Comparison of ENCODE assay signal across 1 cellular context in the genomic region with DNA sequence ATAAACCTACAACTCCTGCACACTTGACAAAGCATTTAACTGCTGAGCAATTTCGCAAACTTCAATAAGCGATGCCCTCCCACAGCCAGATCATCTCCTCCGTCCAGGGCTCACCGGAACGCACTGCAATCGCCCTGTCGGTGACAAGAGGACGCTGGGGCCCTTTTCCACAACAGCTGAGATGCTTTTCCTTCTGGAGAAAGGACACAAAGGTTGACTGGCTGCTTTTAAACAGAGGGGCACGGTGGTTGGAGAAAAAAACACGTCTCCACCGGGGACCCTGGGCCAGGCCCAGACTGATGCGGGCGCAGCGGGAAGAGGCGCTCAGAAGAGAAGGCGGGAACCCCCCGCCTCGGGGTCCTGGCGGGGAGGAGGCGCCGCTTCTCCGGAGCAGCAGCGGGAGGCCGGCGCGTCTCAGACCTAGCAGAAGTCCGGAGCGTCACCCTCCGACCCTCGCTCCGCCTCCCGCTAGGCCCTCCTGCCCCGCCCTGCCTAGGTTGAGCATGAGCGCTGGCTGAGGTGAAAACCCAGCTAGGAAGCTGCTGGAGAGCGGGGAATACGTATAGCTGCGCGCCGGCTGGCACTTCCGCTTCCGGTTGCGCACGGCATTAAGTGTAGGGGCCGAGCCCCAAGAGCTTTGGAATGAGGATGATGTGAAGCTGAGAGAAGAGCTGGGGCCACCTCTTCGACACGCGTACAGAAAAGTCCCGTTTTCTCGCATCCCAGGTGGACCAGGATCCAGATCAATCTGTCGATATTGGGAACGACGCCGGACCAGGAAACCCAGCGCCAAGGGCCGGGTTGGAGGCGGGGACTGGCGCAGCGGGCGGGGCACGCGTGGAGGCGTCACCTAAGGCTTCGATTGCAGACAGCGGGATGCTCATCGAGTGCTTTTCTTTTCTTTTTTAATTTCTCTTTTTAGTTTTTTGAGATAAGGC.
TF ChIP-seq lines count a peak whose summit lies in the region.

A gene (minus strand): TSS at position 564 of the 938 bp plus-strand sequence. CDS start 3,788 bp downstream, outside the sequence.

TF ChIP-seq in HepG2, 621 proteins besides CTCF, POLR2A, EP300 and RAD21 (continued from another document):
- TF ChIP-seq, protein P1, sequence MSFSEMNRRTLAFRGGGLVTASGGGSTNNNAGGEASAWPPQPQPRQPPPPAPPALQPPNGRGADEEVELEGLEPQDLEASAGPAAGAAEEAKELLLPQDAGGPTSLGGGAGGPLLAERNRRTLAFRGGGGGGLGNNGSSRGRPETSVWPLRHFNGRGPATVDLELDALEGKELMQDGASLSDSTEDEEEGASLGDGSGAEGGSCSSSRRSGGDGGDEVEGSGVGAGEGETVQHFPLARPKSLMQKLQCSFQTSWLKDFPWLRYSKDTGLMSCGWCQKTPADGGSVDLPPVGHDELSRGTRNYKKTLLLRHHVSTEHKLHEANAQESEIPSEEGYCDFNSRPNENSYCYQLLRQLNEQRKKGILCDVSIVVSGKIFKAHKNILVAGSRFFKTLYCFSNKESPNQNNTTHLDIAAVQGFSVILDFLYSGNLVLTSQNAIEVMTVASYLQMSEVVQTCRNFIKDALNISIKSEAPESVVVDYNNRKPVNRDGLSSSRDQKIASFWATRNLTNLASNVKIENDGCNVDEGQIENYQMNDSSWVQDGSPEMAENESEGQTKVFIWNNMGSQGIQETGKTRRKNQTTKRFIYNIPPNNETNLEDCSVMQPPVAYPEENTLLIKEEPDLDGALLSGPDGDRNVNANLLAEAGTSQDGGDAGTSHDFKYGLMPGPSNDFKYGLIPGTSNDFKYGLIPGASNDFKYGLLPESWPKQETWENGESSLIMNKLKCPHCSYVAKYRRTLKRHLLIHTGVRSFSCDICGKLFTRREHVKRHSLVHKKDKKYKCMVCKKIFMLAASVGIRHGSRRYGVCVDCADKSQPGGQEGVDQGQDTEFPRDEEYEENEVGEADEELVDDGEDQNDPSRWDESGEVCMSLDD (CRISPR knock-in tag; IDR thresholded peaks at IDR 0.05; ENCODE audit: borderline replicate concordance), result no peak
- TF ChIP-seq PTBP1 (IDR thresholded peaks at IDR 0.05; ENCODE audit: low read depth, low read length, poor library complexity, severe bottlenecking) (no peak), ATF7-NPFF (CRISPR knock-in tag; IDR thresholded peaks at IDR 0.05; ENCODE audit: low read depth) (0 out of 2 replicates have a peak, but pooled peaks have one; percentile 41), ONECUT2 (CRISPR knock-in tag; IDR thresholded peaks at IDR 0.05) (no peak), YY1 (IDR thresholded peaks at IDR 0.05; ENCODE audit: insufficient read depth, insufficient replicate concordance, low read depth, low read length) (peak; percentile 73), HDAC6 (IDR thresholded peaks at IDR 0.05; ENCODE audit: low read depth, low read length) (no peak), MEIS1 (CRISPR knock-in tag; IDR thresholded peaks at IDR 0.05; ENCODE audit: borderline replicate concordance) (no peak), ZNF552 (CRISPR knock-in tag; IDR thresholded peaks at IDR 0.05; ENCODE audit: borderline replicate concordance) (no peak), ZNF335 (CRISPR knock-in tag; IDR thresholded peaks at IDR 0.05) (peak; percentile 90), ZNF350 (CRISPR knock-in tag; IDR thresholded peaks at IDR 0.05; ENCODE audit: borderline replicate concordance, low read depth) (peak; percentile 93), ZNF234 (CRISPR knock-in tag; conservative IDR thresholded peaks at IDR 0.05) (no peak), ZNF232 (CRISPR knock-in tag; IDR thresholded peaks at IDR 0.05; ENCODE audit: borderline replicate concordance) (no peak), SAP130 (CRISPR knock-in tag; IDR thresholded peaks at IDR 0.05; ENCODE audit: low read depth) (peak; percentile 96), ZNF367 (CRISPR knock-in tag; IDR thresholded peaks at IDR 0.05; ENCODE audit: borderline replicate concordance) (no peak), ZNF737 (CRISPR knock-in tag; IDR thresholded peaks at IDR 0.05; ENCODE audit: borderline replicate concordance) (no peak), SRSF9 (IDR thresholded peaks at IDR 0.05; ENCODE audit: borderline replicate concordance, insufficient read depth, low read depth, low read length, poor library complexity, severe bottlenecking) (no peak), XBP1 (CRISPR knock-in tag; IDR thresholded peaks at IDR 0.05) (no peak), ATF1 (CRISPR knock-in tag; IDR thresholded peaks at IDR 0.05) (peak; percentile 85), ZNF20 (CRISPR knock-in tag; IDR thresholded peaks at IDR 0.05) (no peak; the same call in 1 of the 2 replicates), TAF15 (IDR thresholded peaks at IDR 0.05; ENCODE audit: low read depth, low read length, poor library complexity, severe bottlenecking) (no peak), ZNF569 (CRISPR knock-in tag; IDR thresholded peaks at IDR 0.05; ENCODE audit: borderline replicate concordance) (no peak), GATAD1 (CRISPR knock-in tag; IDR thresholded peaks at IDR 0.05) (peak; percentile 97), SNRNP70 (IDR thresholded peaks at IDR 0.05; ENCODE audit: low read depth, low read length) (no peak), ARNT2 (CRISPR knock-in tag; IDR thresholded peaks at IDR 0.05; ENCODE audit: low read depth) (0 out of 2 replicates have a peak, but pooled peaks have one; percentile 24), AKAP8 (CRISPR knock-in tag; IDR thresholded peaks at IDR 0.05) (no peak), PRMT3 (CRISPR knock-in tag; IDR thresholded peaks at IDR 0.05; ENCODE audit: borderline replicate concordance, low read depth) (no peak), ZFP36L1 (CRISPR knock-in tag; IDR thresholded peaks at IDR 0.05) (no peak), PCBP1 (IDR thresholded peaks at IDR 0.05; ENCODE audit: borderline replicate concordance, low read depth, low read length) (no peak), ISX (CRISPR knock-in tag; conservative IDR thresholded peaks at IDR 0.05) (no peak), TGIF2 (CRISPR knock-in tag; IDR thresholded peaks at IDR 0.05) (peak; percentile 59; the same call in 1 of the 2 replicates), MATR3 (CRISPR knock-in tag; IDR thresholded peaks at IDR 0.05) (no peak), MIER3 (CRISPR knock-in tag; IDR thresholded peaks at IDR 0.05; ENCODE audit: borderline replicate concordance) (0 out of 2 replicates have a peak, but pooled peaks have one; percentile 42), ZNF713 (CRISPR knock-in tag; IDR thresholded peaks at IDR 0.05) (no peak), ZBTB38 (CRISPR knock-in tag; IDR thresholded peaks at IDR 0.05) (peak; percentile 57), MEIS2 (CRISPR knock-in tag; IDR thresholded peaks at IDR 0.05) (no peak), SRY (CRISPR knock-in tag; IDR thresholded peaks at IDR 0.05) (peak; percentile 76; the same call in 1 of the 2 replicates), RCOR2 (CRISPR knock-in tag; IDR thresholded peaks at IDR 0.05) (no peak; the same call in 1 of the 2 replicates), FOXM1 (CRISPR knock-in tag; IDR thresholded peaks at IDR 0.05) (no peak), ZNF446 (CRISPR knock-in tag; IDR thresholded peaks at IDR 0.05) (no peak), ZNF207 (IDR thresholded peaks at IDR 0.05; ENCODE audit: borderline replicate concordance) (no peak), CBX2 (IDR thresholded peaks at IDR 0.05; ENCODE audit: low read depth, low read length) (no peak), CBX2 (CRISPR knock-in tag; IDR thresholded peaks at IDR 0.05; ENCODE audit: low read depth) (no peak), RNF2 (conservative IDR thresholded peaks at IDR 0.05; ENCODE audit: low read depth) (0 out of 2 replicates have a peak, but pooled peaks have one; percentile 39), MEF2D (CRISPR knock-in tag; IDR thresholded peaks at IDR 0.05) (peak; percentile 60; the same call in 1 of the 2 replicates), FOXJ3 (CRISPR knock-in tag; IDR thresholded peaks at IDR 0.05; ENCODE audit: borderline replicate concordance) (0 out of 2 replicates have a peak, but pooled peaks have one; percentile 17), MXD4 (CRISPR knock-in tag; IDR thresholded peaks at IDR 0.05) (peak; percentile 60), CAMTA2 (CRISPR knock-in tag; IDR thresholded peaks at IDR 0.05; ENCODE audit: borderline replicate concordance) (peak; percentile 76; the same call in 1 of the 2 replicates), ZNF670 (CRISPR knock-in tag; IDR thresholded peaks at IDR 0.05; ENCODE audit: borderline replicate concordance) (0 out of 2 replicates have a peak, but pooled peaks have one; percentile 19), RBAK (CRISPR knock-in tag; IDR thresholded peaks at IDR 0.05) (no peak), NFE2 (CRISPR knock-in tag; IDR thresholded peaks at IDR 0.05) (no peak), KDM6A (CRISPR knock-in tag; IDR thresholded peaks at IDR 0.05; ENCODE audit: low read depth) (no peak), ZNF33A (CRISPR knock-in tag; IDR thresholded peaks at IDR 0.05; ENCODE audit: borderline replicate concordance) (no peak; the same call in 1 of the 2 replicates), ZSCAN9 (CRISPR knock-in tag; IDR thresholded peaks at IDR 0.05; ENCODE audit: borderline replicate concordance) (peak; percentile 29; the same call in 1 of the 2 replicates), THAP11 (CRISPR knock-in tag; IDR thresholded peaks at IDR 0.05) (peak; percentile 95), GPN1 (CRISPR knock-in tag; IDR thresholded peaks at IDR 0.05; ENCODE audit: borderline replicate concordance) (no peak; the same call in 1 of the 2 replicates)
- TF ChIP-seq, protein P2, sequence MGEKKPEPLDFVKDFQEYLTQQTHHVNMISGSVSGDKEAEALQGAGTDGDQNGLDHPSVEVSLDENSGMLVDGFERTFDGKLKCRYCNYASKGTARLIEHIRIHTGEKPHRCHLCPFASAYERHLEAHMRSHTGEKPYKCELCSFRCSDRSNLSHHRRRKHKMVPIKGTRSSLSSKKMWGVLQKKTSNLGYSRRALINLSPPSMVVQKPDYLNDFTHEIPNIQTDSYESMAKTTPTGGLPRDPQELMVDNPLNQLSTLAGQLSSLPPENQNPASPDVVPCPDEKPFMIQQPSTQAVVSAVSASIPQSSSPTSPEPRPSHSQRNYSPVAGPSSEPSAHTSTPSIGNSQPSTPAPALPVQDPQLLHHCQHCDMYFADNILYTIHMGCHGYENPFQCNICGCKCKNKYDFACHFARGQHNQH (CRISPR knock-in tag; IDR thresholded peaks at IDR 0.05), result peak; percentile 96
- TF ChIP-seq, protein P3, sequence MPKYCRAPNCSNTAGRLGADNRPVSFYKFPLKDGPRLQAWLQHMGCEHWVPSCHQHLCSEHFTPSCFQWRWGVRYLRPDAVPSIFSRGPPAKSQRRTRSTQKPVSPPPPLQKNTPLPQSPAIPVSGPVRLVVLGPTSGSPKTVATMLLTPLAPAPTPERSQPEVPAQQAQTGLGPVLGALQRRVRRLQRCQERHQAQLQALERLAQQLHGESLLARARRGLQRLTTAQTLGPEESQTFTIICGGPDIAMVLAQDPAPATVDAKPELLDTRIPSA (CRISPR knock-in tag; IDR thresholded peaks at IDR 0.05; ENCODE audit: borderline replicate concordance), result 0 out of 2 replicates have a peak, but pooled peaks have one; percentile 50
- TF ChIP-seq, protein P4, sequence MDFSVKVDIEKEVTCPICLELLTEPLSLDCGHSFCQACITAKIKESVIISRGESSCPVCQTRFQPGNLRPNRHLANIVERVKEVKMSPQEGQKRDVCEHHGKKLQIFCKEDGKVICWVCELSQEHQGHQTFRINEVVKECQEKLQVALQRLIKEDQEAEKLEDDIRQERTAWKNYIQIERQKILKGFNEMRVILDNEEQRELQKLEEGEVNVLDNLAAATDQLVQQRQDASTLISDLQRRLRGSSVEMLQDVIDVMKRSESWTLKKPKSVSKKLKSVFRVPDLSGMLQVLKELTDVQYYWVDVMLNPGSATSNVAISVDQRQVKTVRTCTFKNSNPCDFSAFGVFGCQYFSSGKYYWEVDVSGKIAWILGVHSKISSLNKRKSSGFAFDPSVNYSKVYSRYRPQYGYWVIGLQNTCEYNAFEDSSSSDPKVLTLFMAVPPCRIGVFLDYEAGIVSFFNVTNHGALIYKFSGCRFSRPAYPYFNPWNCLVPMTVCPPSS (IDR thresholded peaks at IDR 0.05), result no peak
- TF ChIP-seq, protein P5, sequence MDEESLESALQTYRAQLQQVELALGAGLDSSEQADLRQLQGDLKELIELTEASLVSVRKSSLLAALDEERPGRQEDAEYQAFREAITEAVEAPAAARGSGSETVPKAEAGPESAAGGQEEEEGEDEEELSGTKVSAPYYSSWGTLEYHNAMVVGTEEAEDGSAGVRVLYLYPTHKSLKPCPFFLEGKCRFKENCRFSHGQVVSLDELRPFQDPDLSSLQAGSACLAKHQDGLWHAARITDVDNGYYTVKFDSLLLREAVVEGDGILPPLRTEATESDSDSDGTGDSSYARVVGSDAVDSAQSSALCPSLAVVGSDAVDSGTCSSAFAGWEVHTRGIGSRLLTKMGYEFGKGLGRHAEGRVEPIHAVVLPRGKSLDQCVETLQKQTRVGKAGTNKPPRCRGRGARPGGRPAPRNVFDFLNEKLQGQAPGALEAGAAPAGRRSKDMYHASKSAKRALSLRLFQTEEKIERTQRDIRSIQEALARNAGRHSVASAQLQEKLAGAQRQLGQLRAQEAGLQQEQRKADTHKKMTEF (CRISPR knock-in tag; IDR thresholded peaks at IDR 0.05), result peak; percentile 96
- TF ChIP-seq, protein P6, sequence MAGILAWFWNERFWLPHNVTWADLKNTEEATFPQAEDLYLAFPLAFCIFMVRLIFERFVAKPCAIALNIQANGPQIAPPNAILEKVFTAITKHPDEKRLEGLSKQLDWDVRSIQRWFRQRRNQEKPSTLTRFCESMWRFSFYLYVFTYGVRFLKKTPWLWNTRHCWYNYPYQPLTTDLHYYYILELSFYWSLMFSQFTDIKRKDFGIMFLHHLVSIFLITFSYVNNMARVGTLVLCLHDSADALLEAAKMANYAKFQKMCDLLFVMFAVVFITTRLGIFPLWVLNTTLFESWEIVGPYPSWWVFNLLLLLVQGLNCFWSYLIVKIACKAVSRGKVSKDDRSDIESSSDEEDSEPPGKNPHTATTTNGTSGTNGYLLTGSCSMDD (CRISPR knock-in tag; IDR thresholded peaks at IDR 0.05), result no peak
- TF ChIP-seq, protein P7, sequence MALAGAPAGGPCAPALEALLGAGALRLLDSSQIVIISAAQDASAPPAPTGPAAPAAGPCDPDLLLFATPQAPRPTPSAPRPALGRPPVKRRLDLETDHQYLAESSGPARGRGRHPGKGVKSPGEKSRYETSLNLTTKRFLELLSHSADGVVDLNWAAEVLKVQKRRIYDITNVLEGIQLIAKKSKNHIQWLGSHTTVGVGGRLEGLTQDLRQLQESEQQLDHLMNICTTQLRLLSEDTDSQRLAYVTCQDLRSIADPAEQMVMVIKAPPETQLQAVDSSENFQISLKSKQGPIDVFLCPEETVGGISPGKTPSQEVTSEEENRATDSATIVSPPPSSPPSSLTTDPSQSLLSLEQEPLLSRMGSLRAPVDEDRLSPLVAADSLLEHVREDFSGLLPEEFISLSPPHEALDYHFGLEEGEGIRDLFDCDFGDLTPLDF (CRISPR knock-in tag; IDR thresholded peaks at IDR 0.05), result peak; percentile 78
TF ChIP-seq in HepG2: peak in this region for 290.
